1 cellular context compared by ENCODE assay signal in the genomic region with DNA sequence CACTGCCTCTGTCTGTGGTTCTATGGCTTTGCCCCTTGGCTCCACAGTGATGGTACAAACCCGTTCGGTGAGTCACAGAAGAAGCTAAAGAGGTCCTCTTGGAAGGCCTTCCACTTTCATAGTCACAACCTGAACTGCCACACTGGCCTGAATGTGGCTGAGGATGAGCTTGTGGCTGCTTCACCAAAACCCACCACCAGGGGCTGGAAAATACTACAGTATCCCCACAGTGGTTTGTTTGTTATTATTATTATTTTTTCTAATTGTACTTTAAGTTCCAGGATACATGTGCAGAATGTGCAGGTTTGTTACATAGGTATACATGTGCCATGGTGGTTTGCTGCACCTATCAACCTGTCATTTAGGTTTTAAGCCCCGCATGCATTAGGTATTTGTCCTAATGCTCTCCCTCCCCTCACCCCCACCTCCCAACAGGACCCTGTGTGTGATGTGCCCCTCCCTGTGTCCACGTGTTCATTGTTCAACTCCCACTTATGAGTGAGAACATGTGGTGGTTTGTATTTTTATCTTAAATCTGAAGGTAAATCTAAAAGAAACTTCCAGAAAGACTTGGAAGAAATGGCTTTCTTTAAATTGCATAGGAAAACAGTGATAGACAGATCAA.
TF ChIP-seq lines count a peak whose summit lies in the region.

No MANE protein-coding gene starts in this region.

TF ChIP-seq in GM23338, 12 proteins besides CTCF, POLR2A, EP300 and RAD21 (continued from another document):
- TF ChIP-seq, protein P1, sequence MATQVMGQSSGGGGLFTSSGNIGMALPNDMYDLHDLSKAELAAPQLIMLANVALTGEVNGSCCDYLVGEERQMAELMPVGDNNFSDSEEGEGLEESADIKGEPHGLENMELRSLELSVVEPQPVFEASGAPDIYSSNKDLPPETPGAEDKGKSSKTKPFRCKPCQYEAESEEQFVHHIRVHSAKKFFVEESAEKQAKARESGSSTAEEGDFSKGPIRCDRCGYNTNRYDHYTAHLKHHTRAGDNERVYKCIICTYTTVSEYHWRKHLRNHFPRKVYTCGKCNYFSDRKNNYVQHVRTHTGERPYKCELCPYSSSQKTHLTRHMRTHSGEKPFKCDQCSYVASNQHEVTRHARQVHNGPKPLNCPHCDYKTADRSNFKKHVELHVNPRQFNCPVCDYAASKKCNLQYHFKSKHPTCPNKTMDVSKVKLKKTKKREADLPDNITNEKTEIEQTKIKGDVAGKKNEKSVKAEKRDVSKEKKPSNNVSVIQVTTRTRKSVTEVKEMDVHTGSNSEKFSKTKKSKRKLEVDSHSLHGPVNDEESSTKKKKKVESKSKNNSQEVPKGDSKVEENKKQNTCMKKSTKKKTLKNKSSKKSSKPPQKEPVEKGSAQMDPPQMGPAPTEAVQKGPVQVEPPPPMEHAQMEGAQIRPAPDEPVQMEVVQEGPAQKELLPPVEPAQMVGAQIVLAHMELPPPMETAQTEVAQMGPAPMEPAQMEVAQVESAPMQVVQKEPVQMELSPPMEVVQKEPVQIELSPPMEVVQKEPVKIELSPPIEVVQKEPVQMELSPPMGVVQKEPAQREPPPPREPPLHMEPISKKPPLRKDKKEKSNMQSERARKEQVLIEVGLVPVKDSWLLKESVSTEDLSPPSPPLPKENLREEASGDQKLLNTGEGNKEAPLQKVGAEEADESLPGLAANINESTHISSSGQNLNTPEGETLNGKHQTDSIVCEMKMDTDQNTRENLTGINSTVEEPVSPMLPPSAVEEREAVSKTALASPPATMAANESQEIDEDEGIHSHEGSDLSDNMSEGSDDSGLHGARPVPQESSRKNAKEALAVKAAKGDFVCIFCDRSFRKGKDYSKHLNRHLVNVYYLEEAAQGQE (IDR thresholded peaks at IDR 0.05; ENCODE audit: unreplicated experiment) = no peak
- TF ChIP-seq CREB1 (CRISPR knock-in tag; IDR thresholded peaks at IDR 0.05; ENCODE audit: low read depth) = no peak
